In the genomic region with DNA sequence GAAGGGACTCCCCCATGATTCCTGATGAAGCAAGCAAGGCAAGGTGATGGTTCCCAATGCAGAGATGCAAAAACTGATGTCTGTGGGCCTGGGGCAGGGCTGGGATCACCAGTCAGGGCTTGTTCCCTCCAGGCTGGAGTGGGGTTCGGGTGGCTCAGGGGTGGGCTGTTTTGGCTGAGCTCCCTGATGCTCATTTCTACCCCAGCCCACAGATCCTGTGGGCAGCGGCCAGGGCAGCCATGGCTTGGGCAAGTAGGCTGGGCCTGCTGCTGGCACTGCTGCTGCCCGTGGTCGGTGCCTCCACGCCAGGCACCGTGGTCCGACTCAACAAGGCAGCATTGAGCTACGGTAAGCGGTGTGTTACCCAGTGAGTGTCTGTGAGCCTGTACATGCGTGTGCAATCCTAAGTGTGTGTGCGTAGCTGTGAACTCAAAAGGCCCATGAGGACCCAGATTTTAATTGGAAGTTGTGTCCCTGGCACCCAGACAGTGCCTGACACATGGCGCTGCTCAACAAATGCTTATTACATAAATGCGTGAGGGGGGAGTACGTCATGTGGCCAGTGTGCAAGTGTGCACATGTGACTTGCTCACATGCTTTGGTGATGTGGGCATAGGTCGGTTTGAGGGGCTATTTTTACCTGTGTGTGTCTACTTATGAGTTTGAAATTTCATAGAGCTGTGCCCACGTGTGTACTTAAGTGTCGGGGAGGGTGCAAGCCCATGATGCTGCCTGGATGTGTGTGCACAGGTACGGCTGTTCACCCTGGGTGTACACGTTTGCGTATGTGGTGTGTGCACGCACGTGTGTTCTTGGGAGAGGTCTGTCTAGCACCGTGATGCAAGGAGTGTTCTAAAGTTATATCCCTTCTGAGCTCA, we compare ENCODE assay signal across 25 cellular contexts. TPM values are rescaled to one million over a fixed set of nuclear protein-coding genes. Genes with fewer than 3 reads are reported as not detected.
A peak's percentile ranks its signal among the peaks of the same experiment; 100 is the strongest.
DNase-seq lines count a peak whose midpoint lies in the region; ATAC-seq, FAIRE-seq and TF ChIP-seq lines count a peak whose summit lies in the region.
"Had no signal": no experiment of that assay in that cellular context is flagged by ENCODE, and none has a peak within 500 bp of the region (broad histone marks: within the 10 kb centered on the region; RNA-seq: fewer than 3 reads in every experiment).

No MANE protein-coding gene starts in this region.

- no peak for FAIRE-seq in K562 (lab: Jason Lieb, UNC)
- FAIRE-seq in urothelium cell line (lab: Jason Lieb, UNC) = peak; percentile 61
- FAIRE-seq: GM12892 had no signal

- H3K27me3 ChIP-seq in CD4-positive, CD25-positive, alpha-beta regulatory T cell (ENCODE audit: control insufficient read depth, insufficient read depth, low read length) = no peaks in the 10 kb centered on the region
- H3K27me3 ChIP-seq in K562 (ENCODE audit: control insufficient read depth in 2 of 2, insufficient read depth in 2 of 2, low read length in 2 of 2) (peaks cover 8 to 38% of the 10 kb centered on the region in 2 experiments; a peak in 4 of 5 replicates), neural progenitor cell (no peaks in the 10 kb centered on the region)
- H3K27me3 ChIP-seq: SJCRH30 had no signal

- H3F3A ChIP-seq in neural progenitor cell (ENCODE audit: low read depth) = no peaks in the 10 kb centered on the region

- TF ChIP-seq CTCF in K562 (IDR thresholded peaks at IDR 0.05 in 2 of 3, conservative IDR thresholded peaks at IDR 0.05 in 1 of 3; ENCODE audit: insufficient read depth in 2 of 3, low read depth in 1 of 3, low read length in 3 of 3) = no peak
- no peak for TF ChIP-seq CTCF in neural progenitor cell (IDR thresholded peaks at IDR 0.05)
- TF ChIP-seq CTCF in GM20000 (IDR thresholded peaks at IDR 0.05; ENCODE audit: extremely low read depth, missing control alignments) = no peak

- WGBS in K562 (ENCODE audit: insufficient coverage, low coverage, missing lambda C conversion rate) = 1% methylated on average over 23 of the region's 23 CpGs

- H3K9me3 ChIP-seq in CD4-positive, CD25-positive, alpha-beta regulatory T cell (ENCODE audit: control insufficient read depth in 2 of 2, low read length in 2 of 2) = peaks cover 2 to 6% of the 10 kb centered on the region in 2 experiments
- H3K9me3 ChIP-seq in K562 (replicated peaks; ENCODE audit: control insufficient read depth, insufficient read depth, low read depth, low read length) (peaks cover 4% of the 10 kb centered on the region), neural progenitor cell (ENCODE audit: low read depth) (no peaks in the 10 kb centered on the region)
- H3K9me3 ChIP-seq: SJCRH30 had no signal

- no TSS peak for BruUV-seq in K562 (replicated peaks; lab: Mats Ljungman, UMichigan)

- H3K9me3 Mint-ChIP-seq in CD4-positive, CD25-positive, alpha-beta regulatory T cell = peaks cover 0 to 4% (median 0%) of the 10 kb centered on the region in 7 donors
- H3K9me3 Mint-ChIP-seq in neural progenitor cell = peaks cover 2% of the 10 kb centered on the region
- H3K9me3 Mint-ChIP-seq in activated naive CD4-positive, alpha-beta T cell treated with anti-CD3 and anti-CD28 coated beads for 36 hours = peaks cover 3% of the 10 kb centered on the region

- no peak overlapping the region for H3K27ac ChIP-seq in CD4-positive, CD25-positive, alpha-beta regulatory T cell (ENCODE audit: insufficient read depth, low read length, poor library complexity, severe bottlenecking)
- H3K27ac ChIP-seq in K562 (ENCODE audit: extremely low read depth, low read depth, low read length) = no peak overlapping the region
- H3K27ac ChIP-seq in neural progenitor cell = no peak overlapping the region
- H3K27ac ChIP-seq: HL-60, PC-9, SJCRH30 had no signal

- H3K27ac Mint-ChIP-seq in CD4-positive, CD25-positive, alpha-beta regulatory T cell = peak overlapping the region in 2 of 3 donors; percentile 25 to 79
- peak overlapping the region; percentile 61 for H3K27ac Mint-ChIP-seq in neural progenitor cell
- no peak overlapping the region for H3K27ac Mint-ChIP-seq in activated naive CD4-positive, alpha-beta T cell treated with anti-CD3 and anti-CD28 coated beads for 36 hours

- H3K4me2 ChIP-seq in K562 (ENCODE audit: insufficient read depth, low read length) (no peak overlapping the region), neural progenitor cell (no peak overlapping the region)
- H3K4me2 ChIP-seq: PC-9 had no signal

- H3K9ac ChIP-seq in K562 (ENCODE audit: insufficient read depth in 1 of 2, low read depth in 2 of 2, low read length in 2 of 2) (no peak overlapping the region), neural progenitor cell (no peak overlapping the region)

- peaks cover 0 to 14% (median 4%) of the 10 kb centered on the region in 4 donors for H3K4me1 Mint-ChIP-seq in CD4-positive, CD25-positive, alpha-beta regulatory T cell
- H3K4me1 Mint-ChIP-seq in neural progenitor cell = peaks cover 29% of the 10 kb centered on the region
- peaks cover 5% of the 10 kb centered on the region for H3K4me1 Mint-ChIP-seq in activated naive CD4-positive, alpha-beta T cell treated with anti-CD3 and anti-CD28 coated beads for 36 hours (ENCODE audit: low read depth)

- H3K4me3 ChIP-seq in CD4-positive, CD25-positive, alpha-beta regulatory T cell (ENCODE audit: low read depth, low read length) = no peak overlapping the region
- no peak overlapping the region for H3K4me3 ChIP-seq in K562
- H3K4me3 ChIP-seq in neural progenitor cell = no peak overlapping the region
- H3K4me3 ChIP-seq: PC-9, SJCRH30 had no signal

- H3K27me3 Mint-ChIP-seq in CD4-positive, CD25-positive, alpha-beta regulatory T cell = peaks cover 4% of the 10 kb centered on the region
- H3K27me3 Mint-ChIP-seq in neural progenitor cell (ENCODE audit: insufficient read depth, low read depth) = peaks cover 18% of the 10 kb centered on the region
- no peaks in the 10 kb centered on the region for H3K27me3 Mint-ChIP-seq in activated naive CD4-positive, alpha-beta T cell treated with anti-CD3 and anti-CD28 coated beads for 36 hours (ENCODE audit: low read depth)

- POLR2A ChIA-PET in K562 (lab: Yijun Ruan, JAX) = no interaction called here

- TF ChIP-seq EP300 in K562 (IDR thresholded peaks at IDR 0.05; ENCODE audit: low read length) = no peak

- H3K79me2 ChIP-seq in K562 (ENCODE audit: control insufficient read depth, insufficient read depth, low read length) (no peaks in the 10 kb centered on the region), neural progenitor cell (ENCODE audit: low read depth) (no peaks in the 10 kb centered on the region)

- no peak for TF ChIP-seq POLR2A in K562 (conservative IDR thresholded peaks at IDR 0.05)

- intact Hi-C loops in K562 (cut with micrococcal nuclease) = no loop called here
- intact Hi-C loops in activated naive CD4-positive, alpha-beta T cell treated with anti-CD3 and anti-CD28 coated beads for 36 hours (cut with micrococcal nuclease) = no loop called here

- no peaks in the 10 kb centered on the region for H3K4me1 ChIP-seq in CD4-positive, CD25-positive, alpha-beta regulatory T cell (ENCODE audit: control insufficient read depth, insufficient read depth, low read length, poor library complexity, severe bottlenecking)
- no peaks in the 10 kb centered on the region; a peak in 1 of 5 replicates for H3K4me1 ChIP-seq in K562 (replicated peaks in 1 of 2; ENCODE audit: control insufficient read depth in 2 of 2, insufficient read depth in 2 of 2, low read length in 2 of 2)
- no peaks in the 10 kb centered on the region for H3K4me1 ChIP-seq in neural progenitor cell

- no peak for ATAC-seq in CD4-positive, CD25-positive, alpha-beta regulatory T cell (ENCODE audit: low read depth in 2 of 2)
- no peak for ATAC-seq in K562
- ATAC-seq: Right ventricle myocardium inferior, SK-N-SH treated with all-trans-retinoic acid at 6 μM for 48 hours had no signal

- H2AFZ ChIP-seq in K562 (ENCODE audit: low read depth, low read length) = no peak overlapping the region
- no peak overlapping the region for H2AFZ ChIP-seq in neural progenitor cell (replicated peaks)
- H2AFZ ChIP-seq: PC-9 had no signal

- H3K36me3 ChIP-seq in CD4-positive, CD25-positive, alpha-beta regulatory T cell (ENCODE audit: control insufficient read depth, insufficient read depth, low read length) = no peaks in the 10 kb centered on the region
- no peaks in the 10 kb centered on the region for H3K36me3 ChIP-seq in K562 (ENCODE audit: control insufficient read depth, insufficient read depth, low read length)
- H3K36me3 ChIP-seq in neural progenitor cell = no peaks in the 10 kb centered on the region
- H3K36me3 ChIP-seq: SJCRH30 had no signal

- H3K4me3 Mint-ChIP-seq in CD4-positive, CD25-positive, alpha-beta regulatory T cell = peak overlapping the region in 1 of 4 donors; percentile 85
- H3K4me3 Mint-ChIP-seq in neural progenitor cell = no peak overlapping the region
- H3K4me3 Mint-ChIP-seq in activated naive CD4-positive, alpha-beta T cell treated with anti-CD3 and anti-CD28 coated beads for 36 hours = no peak overlapping the region

- no peak for DNase-seq in CD4-positive, CD25-positive, alpha-beta regulatory T cell
- DNase-seq in K562 (ENCODE audit: extremely low read depth in 1 of 4, low spot score in 3 of 4) = no peak
- DNase-seq in neural progenitor cell (ENCODE audit: low spot score) = no peak
- DNase-seq in urothelium cell line (ENCODE audit: low spot score) = no peak
- DNase-seq in activated naive CD4-positive, alpha-beta T cell treated with anti-CD3 and anti-CD28 coated beads for 36 hours = no peak
- no peak for DNase-seq in GM20000 (ENCODE audit: low spot score)
- no peak for DNase-seq in activated naive CD4-positive, alpha-beta T cell treated with Interleukin-2 at 50 U/mL for 16 hours
- DNase-seq: DND-41; H7; Kasumi-1; NCI-H1436; NCI-H187 treated with DMSO at 0.1 percent for 48 hours; NCI-H446; NCI-H524 treated with DMSO at 0.1 percent for 48 hours; NCI-H82; NK-92 treated with Interleukin-12 subunit alpha and Interleukin-12 subunit beta, amount 100 ng/mL, for 24 hours; PC-9 had no signal

- no peaks in the 10 kb centered on the region for H3K36me3 Mint-ChIP-seq in CD4-positive, CD25-positive, alpha-beta regulatory T cell
- no peaks in the 10 kb centered on the region for H3K36me3 Mint-ChIP-seq in neural progenitor cell
- no peaks in the 10 kb centered on the region for H3K36me3 Mint-ChIP-seq in activated naive CD4-positive, alpha-beta T cell treated with anti-CD3 and anti-CD28 coated beads for 36 hours (ENCODE audit: low read depth)

- CTCF ChIA-PET in K562 (lab: Yijun Ruan, JAX; ENCODE audit: low intra/inter-chr PET ratio) = no interaction called here
- CTCF ChIA-PET in activated naive CD4-positive, alpha-beta T cell treated with anti-CD3 and anti-CD28 coated beads for 36 hours (lab: Charles Lee) = interaction anchor here (1.5 to 5.3 kb wide), 2 partner anchors 64 to 107 kb away, joined by 4 to 65 read pairs; no protein-coding TSS in a partner anchor

- H3K9me1 ChIP-seq in K562 (ENCODE audit: control insufficient read depth, insufficient read depth, low read length) = no peaks in the 10 kb centered on the region

- in situ Hi-C loops in K562 (cut with MboI) = no loop called here

- no peak for TF ChIP-seq RAD21 in K562 (CRISPR knock-in tag; conservative IDR thresholded peaks at IDR 0.05 in 1 of 2, IDR thresholded peaks at IDR 0.05 in 1 of 2)

- no peaks in the 10 kb centered on the region for H4K20me1 ChIP-seq in K562 (replicated peaks; ENCODE audit: control insufficient read depth, insufficient read depth, low read length)
- no peaks in the 10 kb centered on the region for H4K20me1 ChIP-seq in neural progenitor cell (ENCODE audit: low read depth)

RNA-seq across cellular contexts. Expression of a gene that starts 1.1 kb away (rescaled TPM):
- not detected for total RNA-seq in CD4-positive, CD25-positive, alpha-beta regulatory T cell
- not detected for polyA plus RNA-seq in CD4-positive, CD25-positive, alpha-beta regulatory T cell
- total RNA-seq in K562 (2011; cell fraction: chromatin; rRNA removed; ENCODE audit: low replicate concordance) = not detected in 2 replicates
- not detected in 2 replicates for total RNA-seq in K562 (2011; cell fraction: nucleolus; rRNA removed)
- not detected in 2 replicates for total RNA-seq in K562 (2011; cell fraction: nucleoplasm; rRNA removed)
- not detected in 2 replicates for total RNA-seq in K562 (2014; rRNA removed)
- not detected in 2 replicates for total RNA-seq in K562 (2014; rRNA removed; fragmentation: Illumina TruSeq; extraction: Trizol)
- total RNA-seq in K562 (2015; rRNA removed; fragmentation: Illumina TruSeq; extraction: Trizol) = not detected in 2 replicates
- 0.11 TPM in 1 of 2 replicates, not detected in the other for total RNA-seq in K562 (2021)
- not detected in 2 replicates for polyA plus RNA-seq in K562 (2011; rRNA removed)
- not detected in 2 replicates for polyA plus RNA-seq in K562 (2011; cell fraction: cytosol; rRNA removed)
- polyA plus RNA-seq in K562 (2011; cell fraction: nucleus; rRNA removed) = not detected in 2 replicates
- not detected in 2 replicates for polyA plus RNA-seq in K562 (2012)
- polyA plus RNA-seq in K562 (2014; fragmentation: Illumina TruSeq; extraction: Trizol) = not detected in 2 replicates
- polyA plus RNA-seq in K562 (2014; fragmentation: Nextera tagmentation; extraction: Ambion mirVana) = not detected
- polyA plus RNA-seq in K562 (2014; rRNA removed) = not detected in 2 replicates
- not detected in 2 replicates for polyA minus RNA-seq in K562 (2011; rRNA and poly(A)+ RNA removed)
- polyA minus RNA-seq in K562 (2011; cell fraction: cytosol; rRNA and poly(A)+ RNA removed) = 1.1 TPM in 1 of 2 replicates, not detected in the other
- not detected in 2 replicates for polyA minus RNA-seq in K562 (2011; cell fraction: nucleus; rRNA and poly(A)+ RNA removed)
- total RNA-seq in neural progenitor cell (ENCODE audit: low replicate concordance) = not detected in 2 replicates
- not detected for total RNA-seq in activated naive CD4-positive, alpha-beta T cell treated with anti-CD3 and anti-CD28 coated beads for 36 hours
- total RNA-seq: A673, H7, M059J, PC-9, Right ventricle myocardium inferior, RPMI7951, SJCRH30 had no signal

RNA-seq across cellular contexts. Expression of a gene that starts 4.3 kb away (rescaled TPM):
- total RNA-seq in CD4-positive, CD25-positive, alpha-beta regulatory T cell = not detected
- polyA plus RNA-seq in CD4-positive, CD25-positive, alpha-beta regulatory T cell = not detected
- not detected in 2 replicates for total RNA-seq in K562 (2011; cell fraction: chromatin; rRNA removed; ENCODE audit: low replicate concordance)
- total RNA-seq in K562 (2011; cell fraction: nucleolus; rRNA removed) = not detected in 2 replicates
- total RNA-seq in K562 (2011; cell fraction: nucleoplasm; rRNA removed) = not detected in 2 replicates
- not detected in 2 replicates for total RNA-seq in K562 (2014; rRNA removed)
- not detected in 2 replicates for total RNA-seq in K562 (2014; rRNA removed; fragmentation: Illumina TruSeq; extraction: Trizol)
- not detected in 2 replicates for total RNA-seq in K562 (2015; rRNA removed; fragmentation: Illumina TruSeq; extraction: Trizol)
- not detected in 2 replicates for total RNA-seq in K562 (2021)
- polyA plus RNA-seq in K562 (2011; rRNA removed) = not detected in 2 replicates
- polyA plus RNA-seq in K562 (2011; cell fraction: cytosol; rRNA removed) = not detected in 2 replicates
- polyA plus RNA-seq in K562 (2011; cell fraction: nucleus; rRNA removed) = not detected in 2 replicates
- polyA plus RNA-seq in K562 (2012) = not detected in 2 replicates
- polyA plus RNA-seq in K562 (2014; fragmentation: Illumina TruSeq; extraction: Trizol) = not detected in 2 replicates
- polyA plus RNA-seq in K562 (2014; fragmentation: Nextera tagmentation; extraction: Ambion mirVana) = not detected
- polyA plus RNA-seq in K562 (2014; rRNA removed) = not detected in 2 replicates
- polyA minus RNA-seq in K562 (2011; rRNA and poly(A)+ RNA removed) = not detected in 2 replicates
- not detected in 2 replicates for polyA minus RNA-seq in K562 (2011; cell fraction: cytosol; rRNA and poly(A)+ RNA removed)
- not detected in 2 replicates for polyA minus RNA-seq in K562 (2011; cell fraction: nucleus; rRNA and poly(A)+ RNA removed)
- total RNA-seq in neural progenitor cell (ENCODE audit: low replicate concordance) = not detected in 2 replicates
- not detected for total RNA-seq in activated naive CD4-positive, alpha-beta T cell treated with anti-CD3 and anti-CD28 coated beads for 36 hours
- total RNA-seq: A673, H7, M059J, PC-9, Right ventricle myocardium inferior, RPMI7951, SJCRH30 had no signal

RNA-seq across cellular contexts. Expression of a gene that starts 22.9 kb away (rescaled TPM):
- not detected for total RNA-seq in CD4-positive, CD25-positive, alpha-beta regulatory T cell
- polyA plus RNA-seq in CD4-positive, CD25-positive, alpha-beta regulatory T cell = not detected
- not detected in 2 replicates for total RNA-seq in K562 (2011; cell fraction: chromatin; rRNA removed; ENCODE audit: low replicate concordance)
- not detected in 2 replicates for total RNA-seq in K562 (2011; cell fraction: nucleolus; rRNA removed)
- total RNA-seq in K562 (2011; cell fraction: nucleoplasm; rRNA removed) = not detected in 2 replicates
- total RNA-seq in K562 (2014; rRNA removed) = not detected in 2 replicates
- total RNA-seq in K562 (2014; rRNA removed; fragmentation: Illumina TruSeq; extraction: Trizol) = not detected in 2 replicates
- total RNA-seq in K562 (2015; rRNA removed; fragmentation: Illumina TruSeq; extraction: Trizol) = not detected in 2 replicates
- not detected in 2 replicates for total RNA-seq in K562 (2021)
- polyA plus RNA-seq in K562 (2011; rRNA removed) = not detected in 2 replicates
- not detected in 2 replicates for polyA plus RNA-seq in K562 (2011; cell fraction: cytosol; rRNA removed)
- polyA plus RNA-seq in K562 (2011; cell fraction: nucleus; rRNA removed) = not detected in 2 replicates
- not detected in 2 replicates for polyA plus RNA-seq in K562 (2012)
- polyA plus RNA-seq in K562 (2014; fragmentation: Illumina TruSeq; extraction: Trizol) = not detected in 2 replicates
- not detected for polyA plus RNA-seq in K562 (2014; fragmentation: Nextera tagmentation; extraction: Ambion mirVana)
- not detected in 2 replicates for polyA plus RNA-seq in K562 (2014; rRNA removed)
- not detected in 2 replicates for polyA minus RNA-seq in K562 (2011; rRNA and poly(A)+ RNA removed)
- not detected in 2 replicates for polyA minus RNA-seq in K562 (2011; cell fraction: cytosol; rRNA and poly(A)+ RNA removed)
- not detected in 2 replicates for polyA minus RNA-seq in K562 (2011; cell fraction: nucleus; rRNA and poly(A)+ RNA removed)
- not detected in 2 replicates for total RNA-seq in neural progenitor cell (ENCODE audit: low replicate concordance)
- total RNA-seq in activated naive CD4-positive, alpha-beta T cell treated with anti-CD3 and anti-CD28 coated beads for 36 hours = not detected
- total RNA-seq: A673, H7, M059J, PC-9, Right ventricle myocardium inferior, RPMI7951, SJCRH30 had no signal

RNA-seq across cellular contexts. Expression of a gene that starts 45.1 kb away (rescaled TPM):
- total RNA-seq in CD4-positive, CD25-positive, alpha-beta regulatory T cell = not detected
- polyA plus RNA-seq in CD4-positive, CD25-positive, alpha-beta regulatory T cell = not detected
- not detected in 2 replicates for total RNA-seq in K562 (2011; cell fraction: chromatin; rRNA removed; ENCODE audit: low replicate concordance)
- not detected in 2 replicates for total RNA-seq in K562 (2011; cell fraction: nucleolus; rRNA removed)
- not detected in 2 replicates for total RNA-seq in K562 (2011; cell fraction: nucleoplasm; rRNA removed)
- total RNA-seq in K562 (2014; rRNA removed) (not detected in 2 replicates), K562 (2014; rRNA removed; fragmentation: Illumina TruSeq; extraction: Trizol) (not detected in 2 replicates), K562 (2015; rRNA removed; fragmentation: Illumina TruSeq; extraction: Trizol) (not detected in 2 replicates), K562 (2021) (not detected in 2 replicates), neural progenitor cell (ENCODE audit: low replicate concordance) (not detected in 2 replicates)
- polyA plus RNA-seq in K562 (2011; rRNA removed) (not detected in 2 replicates), K562 (2014; fragmentation: Illumina TruSeq; extraction: Trizol) (not detected in 2 replicates), K562 (2014; fragmentation: Nextera tagmentation; extraction: Ambion mirVana) (not detected), K562 (2014; rRNA removed) (not detected in 2 replicates)
- polyA plus RNA-seq in K562 (2011; cell fraction: cytosol; rRNA removed) = not detected in 2 replicates
- not detected in 2 replicates for polyA plus RNA-seq in K562 (2011; cell fraction: nucleus; rRNA removed)
- not detected in 2 replicates for polyA plus RNA-seq in K562 (2012)
- not detected in 2 replicates for polyA minus RNA-seq in K562 (2011; rRNA and poly(A)+ RNA removed)
- polyA minus RNA-seq in K562 (2011; cell fraction: cytosol; rRNA and poly(A)+ RNA removed) = not detected in 2 replicates
- polyA minus RNA-seq in K562 (2011; cell fraction: nucleus; rRNA and poly(A)+ RNA removed) = not detected in 2 replicates
- total RNA-seq in activated naive CD4-positive, alpha-beta T cell treated with anti-CD3 and anti-CD28 coated beads for 36 hours = not detected
- total RNA-seq: A673, H7, M059J, PC-9, Right ventricle myocardium inferior, RPMI7951 had no signal
